1 cellular context compared by ENCODE assay signal in the genomic region with DNA sequence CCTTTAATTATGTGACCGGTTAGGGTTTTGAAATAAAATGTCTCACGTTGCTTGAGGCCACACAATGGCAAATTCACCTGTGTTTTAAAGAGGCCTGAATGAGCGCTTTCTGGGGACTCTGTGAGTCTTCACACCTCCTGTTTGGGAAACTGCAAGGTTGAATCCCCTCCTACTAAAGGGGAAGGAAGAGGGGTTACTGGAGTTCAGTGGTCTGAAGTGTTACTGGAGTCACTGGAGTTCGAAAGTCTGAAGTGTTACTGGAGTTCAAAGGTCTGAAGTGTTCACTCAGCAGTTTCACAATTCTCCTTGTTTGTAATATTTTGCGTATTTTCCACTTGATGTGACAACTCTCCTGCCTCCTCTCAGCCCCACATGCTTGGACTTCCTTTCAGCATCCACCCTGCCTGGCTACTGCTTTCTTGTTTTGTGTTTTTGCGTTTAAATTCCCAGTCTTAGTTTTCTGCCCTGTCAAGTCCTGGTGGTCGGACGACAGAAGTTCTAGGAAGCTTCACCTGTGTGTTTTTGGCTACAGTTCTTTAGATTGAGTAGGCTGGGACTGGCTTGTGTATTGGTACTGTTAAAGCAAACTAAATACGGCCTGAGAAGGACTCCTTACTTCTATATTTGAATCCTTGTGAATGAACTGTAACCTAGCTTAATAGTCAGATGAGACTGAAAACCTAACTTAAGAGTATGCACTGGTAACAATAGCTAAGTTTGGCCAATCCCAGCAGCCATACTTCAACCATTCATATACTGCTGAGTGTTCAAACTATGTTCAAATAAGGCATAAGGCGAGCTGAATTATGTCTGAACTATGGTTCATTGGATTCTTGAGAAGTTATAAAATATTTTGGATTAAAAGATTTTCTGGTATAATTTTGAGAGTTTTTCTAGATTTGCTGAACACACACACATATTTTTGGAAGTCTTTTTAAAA.
TF ChIP-seq lines count a peak whose summit lies in the region.

No MANE protein-coding gene starts in this region.

TF ChIP-seq in HepG2, 621 proteins besides CTCF, POLR2A, EP300 and RAD21 (continued from another document and continues in another):
- no peak for TF ChIP-seq ETS1 (CRISPR knock-in tag; IDR thresholded peaks at IDR 0.05)
- no peak for TF ChIP-seq ZNF24 (IDR thresholded peaks at IDR 0.05)
- TF ChIP-seq ZBTB34 (CRISPR knock-in tag; IDR thresholded peaks at IDR 0.05) = no peak
- TF ChIP-seq ZNF484 (CRISPR knock-in tag; IDR thresholded peaks at IDR 0.05; ENCODE audit: borderline replicate concordance, low read depth) = no peak
- TF ChIP-seq, protein P1, sequence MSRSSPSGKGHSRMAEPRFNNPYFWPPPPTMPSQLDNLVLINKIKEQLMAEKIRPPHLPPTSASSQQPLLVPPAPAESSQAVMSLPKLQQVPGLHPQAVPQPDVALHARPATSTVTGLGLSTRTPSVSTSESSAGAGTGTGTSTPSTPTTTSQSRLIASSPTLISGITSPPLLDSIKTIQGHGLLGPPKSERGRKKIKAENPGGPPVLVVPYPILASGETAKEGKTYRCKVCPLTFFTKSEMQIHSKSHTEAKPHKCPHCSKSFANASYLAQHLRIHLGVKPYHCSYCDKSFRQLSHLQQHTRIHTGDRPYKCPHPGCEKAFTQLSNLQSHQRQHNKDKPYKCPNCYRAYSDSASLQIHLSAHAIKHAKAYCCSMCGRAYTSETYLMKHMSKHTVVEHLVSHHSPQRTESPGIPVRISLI (CRISPR knock-in tag; IDR thresholded peaks at IDR 0.05; ENCODE audit: borderline replicate concordance) = no peak
- TF ChIP-seq HNRNPH1 (optimal IDR thresholded peaks at IDR 0.05; ENCODE audit: low read depth, low read length) = no peak
- peak; percentile 39; the same call in 1 of the 2 replicates for TF ChIP-seq ZNF280D (CRISPR knock-in tag; IDR thresholded peaks at IDR 0.05)
- TF ChIP-seq, protein P2, sequence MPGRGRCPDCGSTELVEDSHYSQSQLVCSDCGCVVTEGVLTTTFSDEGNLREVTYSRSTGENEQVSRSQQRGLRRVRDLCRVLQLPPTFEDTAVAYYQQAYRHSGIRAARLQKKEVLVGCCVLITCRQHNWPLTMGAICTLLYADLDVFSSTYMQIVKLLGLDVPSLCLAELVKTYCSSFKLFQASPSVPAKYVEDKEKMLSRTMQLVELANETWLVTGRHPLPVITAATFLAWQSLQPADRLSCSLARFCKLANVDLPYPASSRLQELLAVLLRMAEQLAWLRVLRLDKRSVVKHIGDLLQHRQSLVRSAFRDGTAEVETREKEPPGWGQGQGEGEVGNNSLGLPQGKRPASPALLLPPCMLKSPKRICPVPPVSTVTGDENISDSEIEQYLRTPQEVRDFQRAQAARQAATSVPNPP (CRISPR knock-in tag; IDR thresholded peaks at IDR 0.05) = no peak
- no peak for TF ChIP-seq PHF20 (CRISPR knock-in tag; IDR thresholded peaks at IDR 0.05)
- 0 out of 2 replicates have a peak, but pooled peaks have one; percentile 41 for TF ChIP-seq FOXC1 (CRISPR knock-in tag; IDR thresholded peaks at IDR 0.05; ENCODE audit: borderline replicate concordance)
- peak; percentile 71; the same call in 1 of the 2 replicates for TF ChIP-seq SRF (IDR thresholded peaks at IDR 0.05; ENCODE audit: low read depth, low read length)
- peak in 1 of 2 experiments; percentile 36; a peak in 1 of 4 replicates for TF ChIP-seq ATF4 (CRISPR knock-in tag; IDR thresholded peaks at IDR 0.05)
- TF ChIP-seq SKIL (CRISPR knock-in tag; IDR thresholded peaks at IDR 0.05; ENCODE audit: borderline replicate concordance) = no peak
- TF ChIP-seq, protein P3, sequence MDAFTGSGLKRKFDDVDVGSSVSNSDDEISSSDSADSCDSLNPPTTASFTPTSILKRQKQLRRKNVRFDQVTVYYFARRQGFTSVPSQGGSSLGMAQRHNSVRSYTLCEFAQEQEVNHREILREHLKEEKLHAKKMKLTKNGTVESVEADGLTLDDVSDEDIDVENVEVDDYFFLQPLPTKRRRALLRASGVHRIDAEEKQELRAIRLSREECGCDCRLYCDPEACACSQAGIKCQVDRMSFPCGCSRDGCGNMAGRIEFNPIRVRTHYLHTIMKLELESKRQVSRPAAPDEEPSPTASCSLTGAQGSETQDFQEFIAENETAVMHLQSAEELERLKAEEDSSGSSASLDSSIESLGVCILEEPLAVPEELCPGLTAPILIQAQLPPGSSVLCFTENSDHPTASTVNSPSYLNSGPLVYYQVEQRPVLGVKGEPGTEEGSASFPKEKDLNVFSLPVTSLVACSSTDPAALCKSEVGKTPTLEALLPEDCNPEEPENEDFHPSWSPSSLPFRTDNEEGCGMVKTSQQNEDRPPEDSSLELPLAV (CRISPR knock-in tag; conservative IDR thresholded peaks at IDR 0.05; ENCODE audit: low read depth) = no peak
- no peak for TF ChIP-seq SRSF9 (IDR thresholded peaks at IDR 0.05; ENCODE audit: borderline replicate concordance, insufficient read depth, low read depth, low read length, poor library complexity, severe bottlenecking)
- TF ChIP-seq DNMT3B (CRISPR knock-in tag; conservative IDR thresholded peaks at IDR 0.05) = no peak; the same call in 1 of the 2 replicates
- TF ChIP-seq ZSCAN30 (CRISPR knock-in tag; IDR thresholded peaks at IDR 0.05) = 0 out of 2 replicates have a peak, but pooled peaks have one; percentile 75
- no peak for TF ChIP-seq MTF2 (CRISPR knock-in tag; IDR thresholded peaks at IDR 0.05; ENCODE audit: borderline replicate concordance)
- TF ChIP-seq, protein P4, sequence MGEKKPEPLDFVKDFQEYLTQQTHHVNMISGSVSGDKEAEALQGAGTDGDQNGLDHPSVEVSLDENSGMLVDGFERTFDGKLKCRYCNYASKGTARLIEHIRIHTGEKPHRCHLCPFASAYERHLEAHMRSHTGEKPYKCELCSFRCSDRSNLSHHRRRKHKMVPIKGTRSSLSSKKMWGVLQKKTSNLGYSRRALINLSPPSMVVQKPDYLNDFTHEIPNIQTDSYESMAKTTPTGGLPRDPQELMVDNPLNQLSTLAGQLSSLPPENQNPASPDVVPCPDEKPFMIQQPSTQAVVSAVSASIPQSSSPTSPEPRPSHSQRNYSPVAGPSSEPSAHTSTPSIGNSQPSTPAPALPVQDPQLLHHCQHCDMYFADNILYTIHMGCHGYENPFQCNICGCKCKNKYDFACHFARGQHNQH (CRISPR knock-in tag; IDR thresholded peaks at IDR 0.05) = peak; percentile 73; the same call in 1 of the 2 replicates
- TF ChIP-seq ZKSCAN8 (CRISPR knock-in tag; IDR thresholded peaks at IDR 0.05; ENCODE audit: borderline replicate concordance) = no peak
- TF ChIP-seq RNF219 (CRISPR knock-in tag; IDR thresholded peaks at IDR 0.05) = 0 out of 2 replicates have a peak, but pooled peaks have one; percentile 18
- TF ChIP-seq ZNF326 (CRISPR knock-in tag; IDR thresholded peaks at IDR 0.05; ENCODE audit: borderline replicate concordance) = no peak
- no peak; the same call in 1 of the 2 replicates for TF ChIP-seq ZNF605 (CRISPR knock-in tag; IDR thresholded peaks at IDR 0.05)
- TF ChIP-seq TCF7 (IDR thresholded peaks at IDR 0.05; ENCODE audit: low read depth) = peak; percentile 58; the same call in 1 of the 2 replicates
- TF ChIP-seq MTA3 (CRISPR knock-in tag; IDR thresholded peaks at IDR 0.05) = no peak
- TF ChIP-seq MEIS1 (CRISPR knock-in tag; IDR thresholded peaks at IDR 0.05; ENCODE audit: borderline replicate concordance) = no peak
- TF ChIP-seq NAIF1 (CRISPR knock-in tag; IDR thresholded peaks at IDR 0.05; ENCODE audit: borderline replicate concordance) = no peak
- peak; percentile 81 for TF ChIP-seq SKI (IDR thresholded peaks at IDR 0.05; ENCODE audit: partially characterized antibody)
- peak; percentile 89; the same call in 1 of the 2 replicates for TF ChIP-seq SSRP1 (CRISPR knock-in tag; IDR thresholded peaks at IDR 0.05)
- TF ChIP-seq RAD51 (IDR thresholded peaks at IDR 0.05; ENCODE audit: borderline replicate concordance) = no peak
- TF ChIP-seq BCL6 (CRISPR knock-in tag; IDR thresholded peaks at IDR 0.05) = peak; percentile 93
- no peak for TF ChIP-seq ZFP36L1 (CRISPR knock-in tag; IDR thresholded peaks at IDR 0.05)
- TF ChIP-seq ZNF18 (CRISPR knock-in tag; IDR thresholded peaks at IDR 0.05; ENCODE audit: insufficient replicate concordance) = peak; percentile 96
- TF ChIP-seq SIN3A (IDR thresholded peaks at IDR 0.05; ENCODE audit: borderline replicate concordance, low read depth, low read length) = 0 out of 2 replicates have a peak, but pooled peaks have one; percentile 58
- no peak for TF ChIP-seq RFXAP (CRISPR knock-in tag; IDR thresholded peaks at IDR 0.05; ENCODE audit: borderline replicate concordance)
- no peak for TF ChIP-seq ZNF83 (CRISPR knock-in tag; IDR thresholded peaks at IDR 0.05; ENCODE audit: borderline replicate concordance)
